In genomic region chr2:189633392-189633811, GRCh38 we compare ENCODE assay signal across 1 cellular context.
TF ChIP-seq lines count a peak whose summit lies in the region.

No MANE protein-coding gene starts in this region.

TF ChIP-seq in IMR-90, 13 proteins besides CTCF, POLR2A, EP300 and RAD21:
- TF ChIP-seq BHLHE40 (IDR thresholded peaks at IDR 0.05; ENCODE audit: low read depth, low read length): no peak
